In genomic region chr7:92621026-92621540, GRCh38 we compare ENCODE assay signal across 8 cellular contexts. TPM values are rescaled to one million over a fixed set of nuclear protein-coding genes. Genes with fewer than 3 reads are reported as not detected.
A peak's percentile ranks its signal among the peaks of the same experiment; 100 is the strongest.
DNase-seq lines count a peak whose midpoint lies in the region; ATAC-seq and TF ChIP-seq lines count a peak whose summit lies in the region.

No MANE protein-coding gene starts in this region.

- intact Hi-C loops in activated T-helper 2 cell treated with anti-CD3 and anti-CD28 coated beads, Interferon-gamma antibody, Interleukin-2, Interleukin-4, amounts not matched to agents 10 μg/mL and 5 μg/mL and 100 μg/mL, durations not matched to agents 14 hours and 24 hours and 36 hours (cut with micrococcal nuclease), result loop anchor here (1.0 kb wide), 6 partner anchors 10 to 434 kb away; no protein-coding TSS in a partner anchor

- peak overlapping the region; percentile 5; the same call in 1 of the 2 replicates for H3K9ac ChIP-seq in Karpas-422 (ENCODE audit: low read length)

- peak overlapping the region; percentile 87 for H3K27ac Mint-ChIP-seq in activated T-helper 2 cell treated with anti-CD3 and anti-CD28 coated beads, Interferon-gamma antibody, Interleukin-2, Interleukin-4, amounts not matched to agents 10 μg/mL and 5 μg/mL and 100 μg/mL, durations not matched to agents 14 hours and 24 hours and 36 hours

- no peaks in the 10 kb centered on the region for H4K20me1 ChIP-seq in Karpas-422 (ENCODE audit: insufficient read depth, low read depth, low read length)

- peak overlapping the region; percentile 37 for H3K4me3 Mint-ChIP-seq in activated T-helper 2 cell treated with anti-CD3 and anti-CD28 coated beads, Interferon-gamma antibody, Interleukin-2, Interleukin-4, amounts not matched to agents 10 μg/mL and 5 μg/mL and 100 μg/mL, durations not matched to agents 14 hours and 24 hours and 36 hours (ENCODE audit: low read depth)

- DNase-seq in DMS153 treated with DMSO at 0.1 percent for 48 hours (lab: John Stamatoyannopoulos, UW; ENCODE audit: unreplicated experiment) (peak; percentile 69), Karpas-422 (peak; percentile 88), RWPE2 (ENCODE audit: low spot score) (peak; percentile 72), fibroblast of the aortic adventitia (ENCODE audit: low read depth) (peak; percentile 98), occipital lobe (lab: John Stamatoyannopoulos, UW) (peak; percentile 30), thoracic aorta (ENCODE audit: low spot score) (no peak)
- peak; percentile 73 for DNase-seq in activated T-helper 2 cell treated with anti-CD3 and anti-CD28 coated beads, Interferon-gamma antibody, Interleukin-2, Interleukin-4, amounts not matched to agents 10 μg/mL and 5 μg/mL and 100 μg/mL, durations not matched to agents 14 hours and 24 hours and 36 hours (ENCODE audit: low spot score)

- peak overlapping the region; percentile 52 for H3K4me2 ChIP-seq in Karpas-422 (ENCODE audit: low read depth, low read length, poor library complexity, severe bottlenecking)

- peaks cover 13% of the 10 kb centered on the region for H3K9me3 Mint-ChIP-seq in activated T-helper 2 cell treated with anti-CD3 and anti-CD28 coated beads, Interferon-gamma antibody, Interleukin-2, Interleukin-4, amounts not matched to agents 10 μg/mL and 5 μg/mL and 100 μg/mL, durations not matched to agents 14 hours and 24 hours and 36 hours

- H3K27ac ChIP-seq in Karpas-422 (ENCODE audit: low read length), result peak overlapping the region; percentile 78
- peak overlapping the region; percentile 81 for H3K27ac ChIP-seq in RWPE2 (ENCODE audit: poor library complexity, severe bottlenecking)
- peak overlapping the region; percentile 55 to 56 for H3K27ac ChIP-seq in thoracic aorta

- H3K9me2 ChIP-seq in Karpas-422 (replicated peaks; ENCODE audit: insufficient read depth, low read length), result no peaks in the 10 kb centered on the region

- H2AFZ ChIP-seq in Karpas-422 (ENCODE audit: low read length), result no peak overlapping the region

- H3K9me3 ChIP-seq in Karpas-422 (ENCODE audit: low read length), result no peaks in the 10 kb centered on the region
- H3K9me3 ChIP-seq in RWPE2 (ENCODE audit: severe bottlenecking), result no peaks in the 10 kb centered on the region
- H3K9me3 ChIP-seq in thoracic aorta, result no peaks in the 10 kb centered on the region

- H3K79me2 ChIP-seq in Karpas-422 (ENCODE audit: low read length), result peaks cover 20% of the 10 kb centered on the region

- TF ChIP-seq CTCF in RWPE2 (IDR thresholded peaks at IDR 0.05; ENCODE audit: poor library complexity, severe bottlenecking), result peak; percentile 92
- TF ChIP-seq CTCF in fibroblast of the aortic adventitia (IDR thresholded peaks at IDR 0.05; ENCODE audit: insufficient read depth, low read length), result peak; percentile 67
- peak; percentile 72 for TF ChIP-seq CTCF in thoracic aorta (IDR thresholded peaks at IDR 0.05)

- H3K27me3 Mint-ChIP-seq in activated T-helper 2 cell treated with anti-CD3 and anti-CD28 coated beads, Interferon-gamma antibody, Interleukin-2, Interleukin-4, amounts not matched to agents 10 μg/mL and 5 μg/mL and 100 μg/mL, durations not matched to agents 14 hours and 24 hours and 36 hours (ENCODE audit: low read depth), result no peaks in the 10 kb centered on the region

- H3K4me3 ChIP-seq in Karpas-422 (ENCODE audit: low read length), result no peak overlapping the region
- no peak overlapping the region for H3K4me3 ChIP-seq in RWPE2 (ENCODE audit: severe bottlenecking)
- H3K4me3 ChIP-seq in fibroblast of the aortic adventitia (ENCODE audit: low read depth, low read length), result no peak overlapping the region
- no peak overlapping the region for H3K4me3 ChIP-seq in thoracic aorta

- peaks cover 73% of the 10 kb centered on the region for H3K36me3 Mint-ChIP-seq in activated T-helper 2 cell treated with anti-CD3 and anti-CD28 coated beads, Interferon-gamma antibody, Interleukin-2, Interleukin-4, amounts not matched to agents 10 μg/mL and 5 μg/mL and 100 μg/mL, durations not matched to agents 14 hours and 24 hours and 36 hours (ENCODE audit: low read depth)

- no peaks in the 10 kb centered on the region for H3K36me3 ChIP-seq in Karpas-422 (ENCODE audit: insufficient read depth, low read length)
- peaks cover 64% of the 10 kb centered on the region for H3K36me3 ChIP-seq in RWPE2 (ENCODE audit: low read depth)
- H3K36me3 ChIP-seq in thoracic aorta, result no peaks in the 10 kb centered on the region

- H3K4me1 ChIP-seq in Karpas-422 (ENCODE audit: low read length) (peaks cover 37% of the 10 kb centered on the region), RWPE2 (ENCODE audit: insufficient read depth, poor library complexity, severe bottlenecking) (peaks cover 32% of the 10 kb centered on the region), thoracic aorta (ENCODE audit: control insufficient read depth in 1 of 2, low read depth in 2 of 2) (peaks cover 7 to 20% of the 10 kb centered on the region in 2 donors)

- H3K27me3 ChIP-seq in Karpas-422 (ENCODE audit: low read length) (no peaks in the 10 kb centered on the region), RWPE2 (ENCODE audit: insufficient read depth, poor library complexity, severe bottlenecking) (no peaks in the 10 kb centered on the region), thoracic aorta (replicated peaks; ENCODE audit: insufficient read depth) (no peaks in the 10 kb centered on the region)

- peaks cover 57% of the 10 kb centered on the region for H3K4me1 Mint-ChIP-seq in activated T-helper 2 cell treated with anti-CD3 and anti-CD28 coated beads, Interferon-gamma antibody, Interleukin-2, Interleukin-4, amounts not matched to agents 10 μg/mL and 5 μg/mL and 100 μg/mL, durations not matched to agents 14 hours and 24 hours and 36 hours (ENCODE audit: low read depth)

- ATAC-seq in GM21576 (IDR thresholded peaks at IDR 0.05; ENCODE audit: unreplicated experiment) (peak; percentile 55), RWPE2 (ENCODE audit: low read depth) (peak; percentile 75), thoracic aorta (ENCODE audit: insufficient number of reproducible peaks, low FRiP score, low read depth) (peak; percentile 82)

RNA-seq across cellular contexts. Expression of gene FAM133B, which starts 30.9 kb away (rescaled TPM):
- total RNA-seq in Karpas-422 (2014; rRNA removed; shearing (Covaris generic); ENCODE audit: low replicate concordance), result 18.8 and 41.2 TPM in 2 replicates
- 39.0 and 39.4 TPM in 2 replicates for total RNA-seq in activated T-helper 2 cell treated with anti-CD3 and anti-CD28 coated beads, Interferon-gamma antibody, Interleukin-2, Interleukin-4, amounts not matched to agents 10 μg/mL and 5 μg/mL and 100 μg/mL, durations not matched to agents 14 hours and 24 hours and 36 hours
- total RNA-seq in fibroblast of the aortic adventitia (ENCODE audit: low replicate concordance) (20.0 and 31.6 TPM in 2 replicates), occipital lobe (32.4 TPM), thoracic aorta (10 to 100 TPM; 18.1 to 29.5 TPM)
